ENCODE assay signal across 19 cellular contexts in genomic region chr15:40982855-40983254, GRCh38. TPM values are rescaled to one million over a fixed set of nuclear protein-coding genes. Genes with fewer than 3 reads are reported as not detected.
DNase-seq lines count a peak whose midpoint lies in the region; ATAC-seq and TF ChIP-seq lines count a peak whose summit lies in the region.
"Had no signal": no experiment of that assay in that cellular context is flagged by ENCODE, and none has a peak within 500 bp of the region (broad histone marks: within the 10 kb centered on the region; RNA-seq: fewer than 3 reads in every experiment).

No MANE protein-coding gene starts in this region.

- no peaks in the 10 kb centered on the region for H3K27me3 Mint-ChIP-seq in naive thymus-derived CD4-positive, alpha-beta T cell
- H3K27me3 Mint-ChIP-seq: stimulated activated memory B cell treated with anti-CD40 and anti-IgM and Interleukin-4, amounts not matched to agents 10 μg/mL and 1 μg/mL and 100 μg/mL, for 72 hours had no signal

- H3K4me1 ChIP-seq in naive thymus-derived CD4-positive, alpha-beta T cell (ENCODE audit: control insufficient read depth in 2 of 2, insufficient read depth in 2 of 2, low read length in 2 of 2) = no peaks in the 10 kb centered on the region
- H3K4me1 ChIP-seq in mucosa of descending colon (ENCODE audit: low read depth) = no peaks in the 10 kb centered on the region
- H3K4me1 ChIP-seq: vagina had no signal

- peaks cover 11 to 100% (median 29%) of the 10 kb centered on the region in 3 experiments for H3K36me3 ChIP-seq in naive thymus-derived CD4-positive, alpha-beta T cell (ENCODE audit: control insufficient read depth in 2 of 3, insufficient read depth in 3 of 3, low read length in 3 of 3)
- peaks cover 21% of the 10 kb centered on the region for H3K36me3 ChIP-seq in mucosa of descending colon (ENCODE audit: low read depth)

- intact Hi-C loops in naive thymus-derived CD4-positive, alpha-beta T cell (cut with micrococcal nuclease) = no loop called here
- intact Hi-C loops in mucosa of descending colon (cut with DNase I, micrococcal nuclease) = no loop called here

- H3K4me3 Mint-ChIP-seq in naive thymus-derived CD4-positive, alpha-beta T cell = no peak overlapping the region
- H3K4me3 Mint-ChIP-seq: H9; immature natural killer cell; stimulated activated memory B cell treated with anti-CD40 and anti-IgM and Interleukin-4, amounts not matched to agents 10 μg/mL and 1 μg/mL and 100 μg/mL, for 72 hours had no signal

- H3K4me3 ChIP-seq in AG10803 (ENCODE audit: low read length) = no peak overlapping the region
- H3K4me3 ChIP-seq in choroid plexus epithelial cell (ENCODE audit: low read depth, low read length) = no peak overlapping the region
- no peak overlapping the region for H3K4me3 ChIP-seq in naive thymus-derived CD4-positive, alpha-beta T cell (ENCODE audit: low read length)
- H3K4me3 ChIP-seq in mucosa of descending colon = no peak overlapping the region
- H3K4me3 ChIP-seq: dorsolateral prefrontal cortex, vagina had no signal

- no peak for ATAC-seq in naive thymus-derived CD4-positive, alpha-beta T cell
- ATAC-seq in mucosa of descending colon = no peak
- ATAC-seq: activated naive CD4-positive, alpha-beta T cell treated with anti-CD3 and anti-CD28 coated beads, Interleukin-2, amount 50 U/mL, for 72 hours; stimulated activated memory B cell treated with anti-CD40 and anti-IgM and Interleukin-4, amounts not matched to agents 10 μg/mL and 1 μg/mL and 100 μg/mL, for 72 hours had no signal

- DNase-seq in AG10803 (ENCODE audit: low read depth) (peak; percentile 82), LHCN-M2 (ENCODE audit: low read depth) (peak; percentile 85), choroid plexus epithelial cell (ENCODE audit: low read depth) (peak; percentile 62), myocyte (ENCODE audit: low read depth) (peak; percentile 87), NCI-H446 (lab: John Stamatoyannopoulos, UW) (no peak), SKM-1 treated with dmso at 0.1 percent for 144 hours (lab: John Stamatoyannopoulos, UW; ENCODE audit: unreplicated experiment) (no peak), mucosa of descending colon (no peak)
- DNase-seq in naive thymus-derived CD4-positive, alpha-beta T cell = no peak
- DNase-seq: activated CD4-positive, CD25-positive, alpha-beta regulatory T cell; C1 segment of cervical spinal cord; dorsolateral prefrontal cortex; H9; immature natural killer cell; NCI-H2171; stimulated activated CD4-positive, alpha-beta T cell treated with anti-CD3 and anti-CD28 coated beads, Interleukin-4, amount 100 ng/mL, for 1 hour had no signal

- POLR2A ChIA-PET in naive thymus-derived CD4-positive, alpha-beta T cell (lab: Charles Lee) = no interaction called here

- peak overlapping the region in 1 of 9 donors; percentile 14 for H3K27ac Mint-ChIP-seq in naive thymus-derived CD4-positive, alpha-beta T cell
- H3K27ac Mint-ChIP-seq: H9; stimulated activated memory B cell treated with anti-CD40 and anti-IgM and Interleukin-4, amounts not matched to agents 10 μg/mL and 1 μg/mL and 100 μg/mL, for 72 hours had no signal

- H3K27me3 ChIP-seq in naive thymus-derived CD4-positive, alpha-beta T cell (ENCODE audit: control insufficient read depth in 2 of 2, insufficient read depth in 2 of 2, low read length in 2 of 2) = no peaks in the 10 kb centered on the region
- H3K27me3 ChIP-seq: dorsolateral prefrontal cortex, vagina had no signal

- no peaks in the 10 kb centered on the region for H3K4me1 Mint-ChIP-seq in naive thymus-derived CD4-positive, alpha-beta T cell
- H3K4me1 Mint-ChIP-seq: H9; immature natural killer cell; stimulated activated memory B cell treated with anti-CD40 and anti-IgM and Interleukin-4, amounts not matched to agents 10 μg/mL and 1 μg/mL and 100 μg/mL, for 72 hours had no signal

- H3K27ac ChIP-seq in naive thymus-derived CD4-positive, alpha-beta T cell (ENCODE audit: low read depth, low read length) = no peak overlapping the region
- H3K27ac ChIP-seq: dorsolateral prefrontal cortex, vagina had no signal

- no peak for TF ChIP-seq CTCF in AG10803 (conservative IDR thresholded peaks at IDR 0.05; ENCODE audit: low read length)
- no peak for TF ChIP-seq CTCF in choroid plexus epithelial cell (conservative IDR thresholded peaks at IDR 0.05; ENCODE audit: low read depth, low read length)
- TF ChIP-seq CTCF in mucosa of descending colon (IDR thresholded peaks at IDR 0.05) = no peak

- CTCF ChIA-PET in naive thymus-derived CD4-positive, alpha-beta T cell (lab: Charles Lee) = interaction anchor here (0.5 to 0.9 kb wide), 3 partner anchors 89 to 287 kb away, joined by 3 to 5 read pairs (median 3); partner anchors contain the start of gene VPS18

- peaks cover 18 to 59% (median 32%) of the 10 kb centered on the region in 5 donors for H3K36me3 Mint-ChIP-seq in naive thymus-derived CD4-positive, alpha-beta T cell

- H3K9me3 ChIP-seq in naive thymus-derived CD4-positive, alpha-beta T cell (ENCODE audit: control insufficient read depth in 2 of 3, low read length in 3 of 3) = no peaks in the 10 kb centered on the region
- H3K9me3 ChIP-seq in mucosa of descending colon = no peaks in the 10 kb centered on the region
- H3K9me3 ChIP-seq: vagina had no signal

- H3K9me3 Mint-ChIP-seq in naive thymus-derived CD4-positive, alpha-beta T cell = no peaks in the 10 kb centered on the region
- H3K9me3 Mint-ChIP-seq: activated naive CD4-positive, alpha-beta T cell treated with anti-CD3 and anti-CD28 coated beads, Interleukin-2, amount 50 U/mL, for 72 hours; H9; stimulated activated memory B cell treated with anti-CD40 and anti-IgM and Interleukin-4, amounts not matched to agents 10 μg/mL and 1 μg/mL and 100 μg/mL, for 72 hours had no signal

RNA-seq across cellular contexts. Expression of gene CHAC1, which starts 29.6 kb away (rescaled TPM):
- 1.5 and 1.8 TPM in 2 replicates for total RNA-seq in LHCN-M2 (2014; rRNA removed)
- 4.9 TPM for polyA plus RNA-seq in LHCN-M2 (2012)
- 5.5 and 10.4 TPM in 2 replicates for total RNA-seq in myocyte
- 64.2 TPM for polyA plus RNA-seq in myocyte (2012)
- 1 to 10 TPM in 3 of 5 experiments, under 1 TPM in 2; 0.24 to 5.7 (median 1.1) TPM for total RNA-seq in naive thymus-derived CD4-positive, alpha-beta T cell
- polyA plus RNA-seq in naive thymus-derived CD4-positive, alpha-beta T cell = under 1 TPM in 1 of 2 donors, not detected in 1; 0.39 TPM
- 1 to 10 TPM in 2 of 3 donors, under 1 TPM in 1; 0.69 to 3.1 (median 2.6) TPM for total RNA-seq in mucosa of descending colon

RNA-seq across cellular contexts. Expression of gene DLL4, which starts 53.7 kb away (rescaled TPM):
- total RNA-seq in LHCN-M2 (2014; rRNA removed) (0.13 and 0.17 TPM in 2 replicates), myocyte (0.13 TPM in 1 of 2 replicates, not detected in the other), mucosa of descending colon (10 to 100 TPM in 2 of 3 donors, 1 to 10 TPM in 1; 9.4 to 23.0 (median 15.6) TPM)
- polyA plus RNA-seq in LHCN-M2 (2012) = 0.16 TPM
- 0.08 TPM for polyA plus RNA-seq in myocyte (2012)
- total RNA-seq in naive thymus-derived CD4-positive, alpha-beta T cell = not detected
- not detected for polyA plus RNA-seq in naive thymus-derived CD4-positive, alpha-beta T cell
- total RNA-seq: MCF 10A had no signal
- polyA plus RNA-seq: immature natural killer cell had no signal

Comparison
In these comparisons a context has a peak if more than half of its experiments do, and no peak if none do; other contexts are left out.
1. DNase-seq: peak in AG10803 (single experiment), LHCN-M2 (single experiment), choroid plexus epithelial cell (single experiment) and myocyte (single experiment); none in NCI-H446 (0 of 2), SKM-1 treated with dmso at 0.1 percent for 144 hours (single experiment), naive thymus-derived CD4-positive, alpha-beta T cell (0 of 9) and mucosa of descending colon (0 of 3).